ENCODE assay signal across 10 cellular contexts in genomic region chr11:76824083-76824939, GRCh38. TPM values are rescaled to one million over a fixed set of nuclear protein-coding genes. Genes with fewer than 3 reads are reported as not detected.
DNase-seq lines count a peak whose midpoint lies in the region; ATAC-seq and TF ChIP-seq lines count a peak whose summit lies in the region.
"Had no signal": no experiment of that assay in that cellular context is flagged by ENCODE, and none has a peak within 500 bp of the region (broad histone marks: within the 10 kb centered on the region; RNA-seq: fewer than 3 reads in every experiment).

No MANE protein-coding gene starts in this region.

- TF ChIP-seq CTCF in Panc1 (IDR thresholded peaks at IDR 0.05) (no peak), neural crest cell (conservative IDR thresholded peaks at IDR 0.05) (no peak)

- H3K4me1 Mint-ChIP-seq in neural crest cell: peaks cover 11% of the 10 kb centered on the region

- H3K27ac ChIP-seq in Panc1 (ENCODE audit: low read length) (peak overlapping the region; percentile 75), epithelial cell of prostate (peak overlapping the region; percentile 92)
- H3K27ac ChIP-seq: HL-60 had no signal

- H3K4me1 ChIP-seq in Panc1 (ENCODE audit: control insufficient read depth, insufficient read depth, low read length): peaks cover 18% of the 10 kb centered on the region

- no peaks in the 10 kb centered on the region for H3K27me3 ChIP-seq in Panc1 (ENCODE audit: control insufficient read depth, insufficient read depth, low read length)

- DNase-seq in CMK (ENCODE audit: low read depth) (peak; percentile 74), Panc1 (ENCODE audit: low read depth, low spot score) (no peak), epithelial cell of prostate (ENCODE audit: low read depth, low spot score) (no peak), neural crest cell (ENCODE audit: low read depth, low spot score) (no peak), NCI-H1417 treated with DMSO at 0.1 percent for 48 hours (lab: John Stamatoyannopoulos, UW) (no peak), retina (no peak), epidermal melanocyte (ENCODE audit: insufficient read length, low spot score) (no peak)

- H3K36me3 ChIP-seq in Panc1 (ENCODE audit: control insufficient read depth, insufficient read depth, low read length): no peaks in the 10 kb centered on the region

- H3K4me3 ChIP-seq in Panc1 (ENCODE audit: low read depth in 2 of 2, low read length in 2 of 2): no peak overlapping the region

- peak; percentile 43 for ATAC-seq in Panc1
- no peak for ATAC-seq in HG03457 (IDR thresholded peaks at IDR 0.05; ENCODE audit: unreplicated experiment)

- H3K36me3 Mint-ChIP-seq in neural crest cell (ENCODE audit: low read depth): peaks cover 7% of the 10 kb centered on the region

- BruUV-seq in Panc1 (replicated peaks; lab: Mats Ljungman, UMichigan): no TSS peak

- H3K9me3 ChIP-seq in Panc1 (ENCODE audit: control insufficient read depth, insufficient read depth, low read depth, low read length): no peaks in the 10 kb centered on the region

- intact Hi-C loops in Panc1 (cut with micrococcal nuclease; ENCODE audit: unreplicated experiment): no loop called here

- H3K27me3 Mint-ChIP-seq in neural crest cell (ENCODE audit: low read depth): no peaks in the 10 kb centered on the region

- H3K27ac Mint-ChIP-seq in neural crest cell (ENCODE audit: unreplicated experiment): peak overlapping the region; percentile 90

- H3K9me3 Mint-ChIP-seq in neural crest cell: peaks cover 2% of the 10 kb centered on the region

- CTCF ChIA-PET in Panc1 (lab: Charles Lee): interaction anchor here (1.4 kb wide), 1 partner anchor 94 kb away, joined by 3 read pairs; no protein-coding TSS in a partner anchor

- in situ Hi-C loops in Panc1 (cut with HindIII; ENCODE audit: low pct_unique_long_range_greater_than_20kb, low sequenced_read_pairs): no loop called here

- H3K4me3 Mint-ChIP-seq in neural crest cell: no peak overlapping the region

- POLR2A ChIA-PET in Panc1 (lab: Charles Lee): no interaction called here

RNA-seq across cellular contexts. Expression of gene ACER3, which starts 36.4 kb away (rescaled TPM):
- 41.8 TPM for total RNA-seq in Panc1 (2021; ENCODE audit: unreplicated experiment)
- polyA plus RNA-seq in Panc1 (2012; ENCODE audit: insufficient read length): 13.2 TPM
- total RNA-seq in neural crest cell: 16.7 and 19.0 TPM in 2 replicates

RNA-seq across cellular contexts. Expression of gene TSKU, which starts 41.2 kb away (rescaled TPM):
- total RNA-seq in Panc1 (2021; ENCODE audit: unreplicated experiment): 31.4 TPM
- polyA plus RNA-seq in Panc1 (2012; ENCODE audit: insufficient read length): 44.7 TPM
- 27.5 and 28.3 TPM in 2 replicates for total RNA-seq in neural crest cell
- total RNA-seq: mononuclear cell had no signal
